ENCODE assay signal across 16 cellular contexts in genomic region chr15:38682861-38683260, GRCh38.
DNase-seq lines count a peak whose midpoint lies in the region; ATAC-seq and TF ChIP-seq lines count a peak whose summit lies in the region.
"Had no signal": no experiment of that assay in that cellular context is flagged by ENCODE, and none has a peak within 500 bp of the region (broad histone marks: within the 10 kb centered on the region; RNA-seq: fewer than 3 reads in every experiment).

No MANE protein-coding gene starts in this region.

- no peaks in the 10 kb centered on the region for H3K36me3 ChIP-seq in OCI-LY7 (ENCODE audit: insufficient read depth, low read length)
- H3K36me3 ChIP-seq: cardiac muscle cell, right atrium auricular region, thoracic aorta had no signal

- peaks cover under 1% of the 10 kb centered on the region for H3K9me3 Mint-ChIP-seq in activated CD4-positive, alpha-beta T cell treated with anti-CD3 and anti-CD28 coated beads, Interleukin-2, amount 10 ng/mL, durations not matched to agents 7 days and 5 days
- H3K9me3 Mint-ChIP-seq in naive B cell, result peaks cover 0 to 3% (median 0%) of the 10 kb centered on the region in 7 donors

- POLR2A ChIA-PET in activated CD4-positive, alpha-beta T cell treated with anti-CD3 and anti-CD28 coated beads, Interleukin-2, amount 10 ng/mL, durations not matched to agents 7 days and 5 days (lab: Charles Lee), result interaction anchor here (0.6 to 1.1 kb wide), 3 partner anchors 72 to 289 kb away, joined by 3 to 6 read pairs (median 4); partner anchors contain the start of gene RASGRP1
- POLR2A ChIA-PET in OCI-LY7 (lab: Charles Lee), result interaction anchor here (0.5 to 1.5 kb wide), 6 partner anchors 10 to 228 kb away, joined by 3 to 11 read pairs (median 4); partner anchors contain the start of genes FAM98B and RASGRP1

- no peaks in the 10 kb centered on the region for H3K27me3 Mint-ChIP-seq in activated CD4-positive, alpha-beta T cell treated with anti-CD3 and anti-CD28 coated beads, Interleukin-2, amount 10 ng/mL, durations not matched to agents 7 days and 5 days
- no peaks in the 10 kb centered on the region for H3K27me3 Mint-ChIP-seq in naive B cell

- peak overlapping the region; percentile 66; the same call in 1 of the 2 replicates for H2AFZ ChIP-seq in OCI-LY7 (ENCODE audit: low read length)

- no peak overlapping the region for H3K27ac ChIP-seq in OCI-LY7 (ENCODE audit: low read depth, low read length, poor library complexity, severe bottlenecking)
- no peak overlapping the region for H3K27ac ChIP-seq in coronary artery
- H3K27ac ChIP-seq: A549, cardiac muscle cell, right atrium auricular region, thoracic aorta had no signal

- intact Hi-C loops in OCI-LY7 (cut with micrococcal nuclease; ENCODE audit: unreplicated experiment), result loop anchor here (1.0 kb wide), 2 partner anchors 119 to 209 kb away; partner anchors contain the start of gene RASGRP1

- TF ChIP-seq CTCF in OCI-LY7 (conservative IDR thresholded peaks at IDR 0.05; ENCODE audit: low read length) (no peak), omental fat pad (IDR thresholded peaks at IDR 0.05) (no peak), coronary artery (IDR thresholded peaks at IDR 0.05) (no peak), GM13976 (IDR thresholded peaks at IDR 0.05; ENCODE audit: borderline replicate concordance, control extremely low read depth, extremely low read depth, insufficient read depth, missing control alignments) (no peak)

- H3K79me2 ChIP-seq in OCI-LY7 (ENCODE audit: insufficient read depth, low read depth, low read length), result no peaks in the 10 kb centered on the region

- H3K4me3 ChIP-seq in OCI-LY7 (ENCODE audit: low read depth, low read length, poor library complexity, severe bottlenecking) (no peak overlapping the region), coronary artery (no peak overlapping the region)
- H3K4me3 ChIP-seq: A549, cardiac muscle cell, lung, right atrium auricular region, thoracic aorta had no signal

- H3K4me1 Mint-ChIP-seq in activated CD4-positive, alpha-beta T cell treated with anti-CD3 and anti-CD28 coated beads, Interleukin-2, amount 10 ng/mL, durations not matched to agents 7 days and 5 days, result peaks cover 77% of the 10 kb centered on the region
- H3K4me1 Mint-ChIP-seq in naive B cell, result peaks cover 21 to 32% (median 27%) of the 10 kb centered on the region in 3 donors

- in situ Hi-C loops in GM13976 (cut with MboI; ENCODE audit: low sequenced_read_pairs, unreplicated experiment), result loop anchor here (25.0 kb wide), 1 partner anchor 671 kb away; no protein-coding TSS in a partner anchor

- no peaks in the 10 kb centered on the region for H4K20me1 ChIP-seq in OCI-LY7 (ENCODE audit: insufficient read depth, low read length)

- CTCF ChIA-PET in activated CD4-positive, alpha-beta T cell treated with anti-CD3 and anti-CD28 coated beads, Interleukin-2, amount 10 ng/mL, durations not matched to agents 7 days and 5 days (lab: Charles Lee), result interaction anchor here (0.6 to 10.8 kb wide), 25 partner anchors 8 to 243 kb away, joined by 3 to 142 read pairs (median 4); partner anchors contain the start of genes FAM98B and RASGRP1
- CTCF ChIA-PET in OCI-LY7 (lab: Charles Lee; ENCODE audit: unreplicated experiment), result interaction anchor here (1.0 to 3.0 kb wide), 4 partner anchors 10 to 243 kb away, joined by 3 to 20 read pairs (median 10); partner anchors contain the start of gene RASGRP1

- peaks cover 15% of the 10 kb centered on the region for H3K36me3 Mint-ChIP-seq in activated CD4-positive, alpha-beta T cell treated with anti-CD3 and anti-CD28 coated beads, Interleukin-2, amount 10 ng/mL, durations not matched to agents 7 days and 5 days (ENCODE audit: low read depth)
- no peaks in the 10 kb centered on the region for H3K36me3 Mint-ChIP-seq in naive B cell

- H3K4me2 ChIP-seq in OCI-LY7 (ENCODE audit: low read length), result peak overlapping the region; percentile 14; the same call in 1 of the 2 replicates
- H3K4me2 ChIP-seq: A549 had no signal

- BruUV-seq in OCI-LY7 (replicated peaks; lab: Mats Ljungman, UMichigan), result no TSS peak

- no peak overlapping the region for H3K4me3 Mint-ChIP-seq in activated CD4-positive, alpha-beta T cell treated with anti-CD3 and anti-CD28 coated beads, Interleukin-2, amount 10 ng/mL, durations not matched to agents 7 days and 5 days
- peak overlapping the region in 4 of 8 donors; percentile 4 to 84 (median 23) for H3K4me3 Mint-ChIP-seq in naive B cell

- H3K27ac Mint-ChIP-seq in activated CD4-positive, alpha-beta T cell treated with anti-CD3 and anti-CD28 coated beads, Interleukin-2, amount 10 ng/mL, durations not matched to agents 7 days and 5 days, result peak overlapping the region; percentile 95
- peak overlapping the region in 5 of 6 donors; percentile 65 to 90 (median 85) for H3K27ac Mint-ChIP-seq in naive B cell

- no peak for DNase-seq in activated CD4-positive, alpha-beta T cell treated with anti-CD3 and anti-CD28 coated beads, Interleukin-2, amount 10 ng/mL, durations not matched to agents 7 days and 5 days
- no peak for DNase-seq in activated CD4-positive, alpha-beta T cell treated with anti-CD3 and anti-CD28 coated beads for 1 hour
- DNase-seq in OCI-LY7 (ENCODE audit: low spot score) (peak; percentile 44), naive B cell (peak; percentile 54), omental fat pad (ENCODE audit: low spot score) (no peak), coronary artery (ENCODE audit: low spot score) (no peak), GM13976 (ENCODE audit: low spot score) (no peak)
- DNase-seq: foreskin melanocyte, NCI-H1092, Right ventricle myocardium superior had no signal

- H3K4me1 ChIP-seq in OCI-LY7 (ENCODE audit: insufficient read depth, low read length, poor library complexity, severe bottlenecking), result peaks cover 14% of the 10 kb centered on the region
- H3K4me1 ChIP-seq: A549 had no signal

- ATAC-seq in GM19395 (IDR thresholded peaks at IDR 0.05; ENCODE audit: unreplicated experiment) (peak; percentile 21), naive B cell (ENCODE audit: low read depth in 2 of 2) (peak; percentile 85 to 87), omental fat pad (ENCODE audit: low FRiP score) (no peak)

- no peaks in the 10 kb centered on the region for H3K9me2 ChIP-seq in OCI-LY7 (ENCODE audit: insufficient read depth, low read length)

- no peaks in the 10 kb centered on the region for H3K9me3 ChIP-seq in OCI-LY7 (ENCODE audit: low read length)
- H3K9me3 ChIP-seq: A549, right atrium auricular region, thoracic aorta had no signal

Comparison
In these comparisons a context has a peak if more than half of its experiments do, and no peak if none do; other contexts are left out.
1. DNase-seq: peak in OCI-LY7 (single experiment) and naive B cell (single experiment); none in activated CD4-positive, alpha-beta T cell treated with anti-CD3 and anti-CD28 coated beads, Interleukin-2, amount 10 ng/mL, durations not matched to agents 7 days and 5 days (single experiment), activated CD4-positive, alpha-beta T cell treated with anti-CD3 and anti-CD28 coated beads for 1 hour (single experiment), omental fat pad (single experiment), coronary artery (single experiment) and GM13976 (single experiment).